Comparison of ENCODE assay signal across 2 cellular contexts in the genomic region with DNA sequence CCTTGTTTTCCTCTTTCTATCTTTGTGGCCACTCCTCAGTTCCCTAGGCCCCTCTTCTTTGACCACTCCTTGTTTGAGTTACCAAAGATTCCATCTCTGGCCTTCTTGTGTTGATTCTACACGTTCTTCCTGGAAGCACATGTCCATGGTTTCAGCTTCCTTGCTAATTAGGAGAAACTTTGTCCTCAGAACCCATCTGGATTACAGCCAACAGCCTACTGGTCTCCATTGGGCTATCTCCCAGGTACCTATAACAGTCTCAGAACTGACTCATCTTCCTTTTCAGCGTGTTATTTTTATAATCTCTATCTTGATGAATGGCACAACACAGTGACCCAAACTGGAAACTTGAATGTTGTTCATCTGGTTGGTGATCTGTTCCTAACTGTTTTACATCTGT.
TF ChIP-seq lines count a peak whose summit lies in the region.

No MANE protein-coding gene starts in this region.

TF ChIP-seq in HepG2, 621 proteins besides CTCF, POLR2A, EP300 and RAD21:
- TF ChIP-seq ZNF660 (CRISPR knock-in tag; IDR thresholded peaks at IDR 0.05; ENCODE audit: borderline replicate concordance, low read depth) (no peak), SATB2 (CRISPR knock-in tag; IDR thresholded peaks at IDR 0.05) (no peak), YEATS2 (CRISPR knock-in tag; IDR thresholded peaks at IDR 0.05; ENCODE audit: borderline replicate concordance) (no peak), ZNF543 (CRISPR knock-in tag; IDR thresholded peaks at IDR 0.05) (no peak), ARNT (IDR thresholded peaks at IDR 0.05) (no peak), ZBTB1 (CRISPR knock-in tag; IDR thresholded peaks at IDR 0.05; ENCODE audit: borderline replicate concordance) (no peak), MTA3 (CRISPR knock-in tag; IDR thresholded peaks at IDR 0.05) (no peak), TCF12 (IDR thresholded peaks at IDR 0.05) (no peak), TCF12 (CRISPR knock-in tag; IDR thresholded peaks at IDR 0.05) (no peak), ZNF136 (CRISPR knock-in tag; IDR thresholded peaks at IDR 0.05; ENCODE audit: low read depth) (no peak), RBM39 (IDR thresholded peaks at IDR 0.05; ENCODE audit: low read depth, low read length, poor library complexity, severe bottlenecking) (no peak), ONECUT2 (CRISPR knock-in tag; IDR thresholded peaks at IDR 0.05) (no peak)
- TF ChIP-seq, protein P1, sequence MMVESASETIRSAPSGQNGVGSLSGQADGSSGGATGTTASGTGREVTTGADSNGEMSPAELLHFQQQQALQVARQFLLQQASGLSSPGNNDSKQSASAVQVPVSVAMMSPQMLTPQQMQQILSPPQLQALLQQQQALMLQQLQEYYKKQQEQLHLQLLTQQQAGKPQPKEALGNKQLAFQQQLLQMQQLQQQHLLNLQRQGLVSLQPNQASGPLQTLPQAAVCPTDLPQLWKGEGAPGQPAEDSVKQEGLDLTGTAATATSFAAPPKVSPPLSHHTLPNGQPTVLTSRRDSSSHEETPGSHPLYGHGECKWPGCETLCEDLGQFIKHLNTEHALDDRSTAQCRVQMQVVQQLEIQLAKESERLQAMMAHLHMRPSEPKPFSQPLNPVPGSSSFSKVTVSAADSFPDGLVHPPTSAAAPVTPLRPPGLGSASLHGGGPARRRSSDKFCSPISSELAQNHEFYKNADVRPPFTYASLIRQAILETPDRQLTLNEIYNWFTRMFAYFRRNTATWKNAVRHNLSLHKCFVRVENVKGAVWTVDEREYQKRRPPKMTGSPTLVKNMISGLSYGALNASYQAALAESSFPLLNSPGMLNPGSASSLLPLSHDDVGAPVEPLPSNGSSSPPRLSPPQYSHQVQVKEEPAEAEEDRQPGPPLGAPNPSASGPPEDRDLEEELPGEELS (CRISPR knock-in tag; IDR thresholded peaks at IDR 0.05) = no peak
- TF ChIP-seq, protein P2, sequence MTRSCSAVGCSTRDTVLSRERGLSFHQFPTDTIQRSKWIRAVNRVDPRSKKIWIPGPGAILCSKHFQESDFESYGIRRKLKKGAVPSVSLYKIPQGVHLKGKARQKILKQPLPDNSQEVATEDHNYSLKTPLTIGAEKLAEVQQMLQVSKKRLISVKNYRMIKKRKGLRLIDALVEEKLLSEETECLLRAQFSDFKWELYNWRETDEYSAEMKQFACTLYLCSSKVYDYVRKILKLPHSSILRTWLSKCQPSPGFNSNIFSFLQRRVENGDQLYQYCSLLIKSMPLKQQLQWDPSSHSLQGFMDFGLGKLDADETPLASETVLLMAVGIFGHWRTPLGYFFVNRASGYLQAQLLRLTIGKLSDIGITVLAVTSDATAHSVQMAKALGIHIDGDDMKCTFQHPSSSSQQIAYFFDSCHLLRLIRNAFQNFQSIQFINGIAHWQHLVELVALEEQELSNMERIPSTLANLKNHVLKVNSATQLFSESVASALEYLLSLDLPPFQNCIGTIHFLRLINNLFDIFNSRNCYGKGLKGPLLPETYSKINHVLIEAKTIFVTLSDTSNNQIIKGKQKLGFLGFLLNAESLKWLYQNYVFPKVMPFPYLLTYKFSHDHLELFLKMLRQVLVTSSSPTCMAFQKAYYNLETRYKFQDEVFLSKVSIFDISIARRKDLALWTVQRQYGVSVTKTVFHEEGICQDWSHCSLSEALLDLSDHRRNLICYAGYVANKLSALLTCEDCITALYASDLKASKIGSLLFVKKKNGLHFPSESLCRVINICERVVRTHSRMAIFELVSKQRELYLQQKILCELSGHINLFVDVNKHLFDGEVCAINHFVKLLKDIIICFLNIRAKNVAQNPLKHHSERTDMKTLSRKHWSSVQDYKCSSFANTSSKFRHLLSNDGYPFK (CRISPR knock-in tag; IDR thresholded peaks at IDR 0.05; ENCODE audit: borderline replicate concordance) = no peak
- TF ChIP-seq, protein P3, sequence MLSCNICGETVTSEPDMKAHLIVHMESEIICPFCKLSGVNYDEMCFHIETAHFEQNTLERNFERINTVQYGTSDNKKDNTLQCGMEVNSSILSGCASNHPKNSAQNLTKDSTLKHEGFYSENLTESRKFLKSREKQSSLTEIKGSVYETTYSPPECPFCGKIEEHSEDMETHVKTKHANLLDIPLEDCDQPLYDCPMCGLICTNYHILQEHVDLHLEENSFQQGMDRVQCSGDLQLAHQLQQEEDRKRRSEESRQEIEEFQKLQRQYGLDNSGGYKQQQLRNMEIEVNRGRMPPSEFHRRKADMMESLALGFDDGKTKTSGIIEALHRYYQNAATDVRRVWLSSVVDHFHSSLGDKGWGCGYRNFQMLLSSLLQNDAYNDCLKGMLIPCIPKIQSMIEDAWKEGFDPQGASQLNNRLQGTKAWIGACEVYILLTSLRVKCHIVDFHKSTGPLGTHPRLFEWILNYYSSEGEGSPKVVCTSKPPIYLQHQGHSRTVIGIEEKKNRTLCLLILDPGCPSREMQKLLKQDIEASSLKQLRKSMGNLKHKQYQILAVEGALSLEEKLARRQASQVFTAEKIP (CRISPR knock-in tag; IDR thresholded peaks at IDR 0.05; ENCODE audit: borderline replicate concordance) = no peak
- TF ChIP-seq, protein P4, sequence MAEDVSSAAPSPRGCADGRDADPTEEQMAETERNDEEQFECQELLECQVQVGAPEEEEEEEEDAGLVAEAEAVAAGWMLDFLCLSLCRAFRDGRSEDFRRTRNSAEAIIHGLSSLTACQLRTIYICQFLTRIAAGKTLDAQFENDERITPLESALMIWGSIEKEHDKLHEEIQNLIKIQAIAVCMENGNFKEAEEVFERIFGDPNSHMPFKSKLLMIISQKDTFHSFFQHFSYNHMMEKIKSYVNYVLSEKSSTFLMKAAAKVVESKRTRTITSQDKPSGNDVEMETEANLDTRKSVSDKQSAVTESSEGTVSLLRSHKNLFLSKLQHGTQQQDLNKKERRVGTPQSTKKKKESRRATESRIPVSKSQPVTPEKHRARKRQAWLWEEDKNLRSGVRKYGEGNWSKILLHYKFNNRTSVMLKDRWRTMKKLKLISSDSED (CRISPR knock-in tag; IDR thresholded peaks at IDR 0.05) = no peak

TF ChIP-seq in SK-N-SH, 30 proteins besides CTCF, POLR2A, EP300 and RAD21:
- no peak for TF ChIP-seq GABPA (IDR thresholded peaks at IDR 0.05; ENCODE audit: low read depth)
- TF ChIP-seq TEAD4 (IDR thresholded peaks at IDR 0.05; ENCODE audit: borderline replicate concordance, insufficient read depth) = no peak
- TF ChIP-seq MXI1 (IDR thresholded peaks at IDR 0.05; ENCODE audit: low read depth, low read length) = no peak
- TF ChIP-seq JUND (IDR thresholded peaks at IDR 0.05) = peak; percentile 22; the same call in 1 of the 2 replicates
- TF ChIP-seq, protein P5, sequence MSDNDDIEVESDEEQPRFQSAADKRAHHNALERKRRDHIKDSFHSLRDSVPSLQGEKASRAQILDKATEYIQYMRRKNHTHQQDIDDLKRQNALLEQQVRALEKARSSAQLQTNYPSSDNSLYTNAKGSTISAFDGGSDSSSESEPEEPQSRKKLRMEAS (IDR thresholded peaks at IDR 0.05; ENCODE audit: low read depth) = 0 out of 2 replicates have a peak, but pooled peaks have one; percentile 18
- TF ChIP-seq, protein P6, sequence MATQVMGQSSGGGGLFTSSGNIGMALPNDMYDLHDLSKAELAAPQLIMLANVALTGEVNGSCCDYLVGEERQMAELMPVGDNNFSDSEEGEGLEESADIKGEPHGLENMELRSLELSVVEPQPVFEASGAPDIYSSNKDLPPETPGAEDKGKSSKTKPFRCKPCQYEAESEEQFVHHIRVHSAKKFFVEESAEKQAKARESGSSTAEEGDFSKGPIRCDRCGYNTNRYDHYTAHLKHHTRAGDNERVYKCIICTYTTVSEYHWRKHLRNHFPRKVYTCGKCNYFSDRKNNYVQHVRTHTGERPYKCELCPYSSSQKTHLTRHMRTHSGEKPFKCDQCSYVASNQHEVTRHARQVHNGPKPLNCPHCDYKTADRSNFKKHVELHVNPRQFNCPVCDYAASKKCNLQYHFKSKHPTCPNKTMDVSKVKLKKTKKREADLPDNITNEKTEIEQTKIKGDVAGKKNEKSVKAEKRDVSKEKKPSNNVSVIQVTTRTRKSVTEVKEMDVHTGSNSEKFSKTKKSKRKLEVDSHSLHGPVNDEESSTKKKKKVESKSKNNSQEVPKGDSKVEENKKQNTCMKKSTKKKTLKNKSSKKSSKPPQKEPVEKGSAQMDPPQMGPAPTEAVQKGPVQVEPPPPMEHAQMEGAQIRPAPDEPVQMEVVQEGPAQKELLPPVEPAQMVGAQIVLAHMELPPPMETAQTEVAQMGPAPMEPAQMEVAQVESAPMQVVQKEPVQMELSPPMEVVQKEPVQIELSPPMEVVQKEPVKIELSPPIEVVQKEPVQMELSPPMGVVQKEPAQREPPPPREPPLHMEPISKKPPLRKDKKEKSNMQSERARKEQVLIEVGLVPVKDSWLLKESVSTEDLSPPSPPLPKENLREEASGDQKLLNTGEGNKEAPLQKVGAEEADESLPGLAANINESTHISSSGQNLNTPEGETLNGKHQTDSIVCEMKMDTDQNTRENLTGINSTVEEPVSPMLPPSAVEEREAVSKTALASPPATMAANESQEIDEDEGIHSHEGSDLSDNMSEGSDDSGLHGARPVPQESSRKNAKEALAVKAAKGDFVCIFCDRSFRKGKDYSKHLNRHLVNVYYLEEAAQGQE (IDR thresholded peaks at IDR 0.05; ENCODE audit: low read depth, low read length) = no peak
- TF ChIP-seq GATA2 (CRISPR knock-in tag; IDR thresholded peaks at IDR 0.05) = no peak
- TF ChIP-seq CHD2 (IDR thresholded peaks at IDR 0.05; ENCODE audit: low read length, partially characterized antibody) = no peak
- no peak for TF ChIP-seq SMC3 (IDR thresholded peaks at IDR 0.05; ENCODE audit: low read depth, low read length)
- TF ChIP-seq MEF2A (IDR thresholded peaks at IDR 0.05; ENCODE audit: borderline replicate concordance, low read depth) = no peak
- peak; percentile 35; the same call in 1 of the 2 replicates for TF ChIP-seq TCF12 (IDR thresholded peaks at IDR 0.05)
- peak; percentile 46; the same call in 1 of the 2 replicates for TF ChIP-seq NFIC (IDR thresholded peaks at IDR 0.05; ENCODE audit: borderline replicate concordance)
- no peak for TF ChIP-seq SIN3A (IDR thresholded peaks at IDR 0.05; ENCODE audit: borderline replicate concordance, low read depth, low read length)
- no peak for TF ChIP-seq RCOR1 (IDR thresholded peaks at IDR 0.05; ENCODE audit: low read length)
- TF ChIP-seq FOSL2 (IDR thresholded peaks at IDR 0.05; ENCODE audit: borderline replicate concordance, low read depth) = no peak
- no peak for TF ChIP-seq EZH2phosphoT487 (IDR thresholded peaks at IDR 0.05; ENCODE audit: borderline replicate concordance, low read depth)
- no peak for TF ChIP-seq TAF1 (IDR thresholded peaks at IDR 0.05; ENCODE audit: borderline replicate concordance, low read depth, low read length)
- TF ChIP-seq FOXM1 (IDR thresholded peaks at IDR 0.05; ENCODE audit: low read depth) = no peak
- TF ChIP-seq, protein P7, sequence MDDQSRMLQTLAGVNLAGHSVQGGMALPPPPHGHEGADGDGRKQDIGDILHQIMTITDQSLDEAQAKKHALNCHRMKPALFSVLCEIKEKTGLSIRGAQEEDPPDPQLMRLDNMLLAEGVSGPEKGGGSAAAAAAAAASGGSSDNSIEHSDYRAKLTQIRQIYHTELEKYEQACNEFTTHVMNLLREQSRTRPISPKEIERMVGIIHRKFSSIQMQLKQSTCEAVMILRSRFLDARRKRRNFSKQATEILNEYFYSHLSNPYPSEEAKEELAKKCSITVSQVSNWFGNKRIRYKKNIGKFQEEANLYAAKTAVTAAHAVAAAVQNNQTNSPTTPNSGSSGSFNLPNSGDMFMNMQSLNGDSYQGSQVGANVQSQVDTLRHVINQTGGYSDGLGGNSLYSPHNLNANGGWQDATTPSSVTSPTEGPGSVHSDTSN (IDR thresholded peaks at IDR 0.05) = peak; percentile 45
